Comparison of ENCODE assay signal across 21 cellular contexts in genomic region chr10:132208489-132209050, GRCh38.
"Had no signal": no experiment of that assay in that cellular context is flagged by ENCODE, and none has a peak within 500 bp of the region (broad histone marks: within the 10 kb centered on the region; RNA-seq: fewer than 3 reads in every experiment).

No MANE protein-coding gene starts in this region.

- H3K4me3 Mint-ChIP-seq: activated CD4-positive, alpha-beta memory T cell treated with anti-CD3 and anti-CD28 coated beads, Interleukin-2, amount 10 ng/mL, durations not matched to agents 7 days and 5 days; activated naive CD4-positive, alpha-beta T cell treated with anti-CD3 and anti-CD28 coated beads, Interleukin-2, amount 50 U/mL, for 24 hours; activated T-cell treated with anti-CD3 and anti-CD28 coated beads, Interleukin-2, amount 50 U/mL, for 4 hours; central memory CD8-positive, alpha-beta T cell; naive B cell; T-helper 17 cell had no signal

- H3K27ac Mint-ChIP-seq: activated CD4-positive, alpha-beta memory T cell treated with anti-CD3 and anti-CD28 coated beads, Interleukin-2, amount 10 ng/mL, durations not matched to agents 7 days and 5 days; activated naive CD4-positive, alpha-beta T cell treated with anti-CD3 and anti-CD28 coated beads, Interleukin-2, amount 50 U/mL, for 24 hours; naive B cell; progenitor cell of endocrine pancreas; T-helper 17 cell had no signal

- H3K9me3 ChIP-seq: body of pancreas, neutrophil, vagina had no signal

- H3K27ac ChIP-seq: body of pancreas, esophagus squamous epithelium, neutrophil, sigmoid colon, tibial nerve, vagina, WERI-Rb-1 had no signal

- H3K27me3 ChIP-seq: body of pancreas, esophagus squamous epithelium, neutrophil, sigmoid colon, tibial nerve, vagina had no signal

- H3K4me1 Mint-ChIP-seq: activated CD4-positive, alpha-beta memory T cell treated with anti-CD3 and anti-CD28 coated beads, Interleukin-2, amount 10 ng/mL, durations not matched to agents 7 days and 5 days; activated naive CD4-positive, alpha-beta T cell treated with anti-CD3 and anti-CD28 coated beads, Interleukin-2, amount 50 U/mL, for 24 hours; central memory CD8-positive, alpha-beta T cell; T-helper 17 cell had no signal

- DNase-seq: activated CD4-positive, alpha-beta memory T cell treated with anti-CD3 and anti-CD28 coated beads, Interleukin-2, amount 10 ng/mL, durations not matched to agents 7 days and 5 days; activated CD4-positive, alpha-beta T cell treated with anti-CD3 and anti-CD28 coated beads for 4 hours; activated effector memory CD4-positive, alpha-beta T cell treated with Interleukin-2 at 50 U/mL for 16 hours; activated T-cell treated with anti-CD3 and anti-CD28 coated beads, Interleukin-2, amount 50 U/mL, for 4 hours; body of pancreas; cortex of kidney; effector CD4-positive, alpha-beta T cell; esophagus squamous epithelium; left colon; midbrain; naive B cell; sigmoid colon; stimulated activated CD4-positive, alpha-beta T cell treated with anti-CD3 and anti-CD28 coated beads, Interleukin-2, amount 100 ng/mL, for 24 hours; T-helper 17 cell; WERI-Rb-1 had no signal

- H3K4me3 ChIP-seq: body of pancreas, esophagus squamous epithelium, sigmoid colon, tibial nerve, vagina had no signal

- ATAC-seq: activated T-cell treated with anti-CD3 and anti-CD28 coated beads, Interleukin-2, amount 50 U/mL, for 4 hours; body of pancreas; left colon; T-helper 17 cell had no signal

- H3K27me3 Mint-ChIP-seq: activated CD4-positive, alpha-beta memory T cell treated with anti-CD3 and anti-CD28 coated beads, Interleukin-2, amount 10 ng/mL, durations not matched to agents 7 days and 5 days; activated naive CD4-positive, alpha-beta T cell treated with anti-CD3 and anti-CD28 coated beads, Interleukin-2, amount 50 U/mL, for 24 hours; central memory CD8-positive, alpha-beta T cell; naive B cell; progenitor cell of endocrine pancreas; T-helper 17 cell had no signal

- H3K4me1 ChIP-seq: body of pancreas, esophagus squamous epithelium, sigmoid colon, tibial nerve, vagina had no signal

- H3K9me3 Mint-ChIP-seq: activated CD4-positive, alpha-beta memory T cell treated with anti-CD3 and anti-CD28 coated beads, Interleukin-2, amount 10 ng/mL, durations not matched to agents 7 days and 5 days; activated naive CD4-positive, alpha-beta T cell treated with anti-CD3 and anti-CD28 coated beads, Interleukin-2, amount 50 U/mL, for 24 hours had no signal

- H3K36me3 ChIP-seq: esophagus squamous epithelium, vagina had no signal
